In the genomic region with DNA sequence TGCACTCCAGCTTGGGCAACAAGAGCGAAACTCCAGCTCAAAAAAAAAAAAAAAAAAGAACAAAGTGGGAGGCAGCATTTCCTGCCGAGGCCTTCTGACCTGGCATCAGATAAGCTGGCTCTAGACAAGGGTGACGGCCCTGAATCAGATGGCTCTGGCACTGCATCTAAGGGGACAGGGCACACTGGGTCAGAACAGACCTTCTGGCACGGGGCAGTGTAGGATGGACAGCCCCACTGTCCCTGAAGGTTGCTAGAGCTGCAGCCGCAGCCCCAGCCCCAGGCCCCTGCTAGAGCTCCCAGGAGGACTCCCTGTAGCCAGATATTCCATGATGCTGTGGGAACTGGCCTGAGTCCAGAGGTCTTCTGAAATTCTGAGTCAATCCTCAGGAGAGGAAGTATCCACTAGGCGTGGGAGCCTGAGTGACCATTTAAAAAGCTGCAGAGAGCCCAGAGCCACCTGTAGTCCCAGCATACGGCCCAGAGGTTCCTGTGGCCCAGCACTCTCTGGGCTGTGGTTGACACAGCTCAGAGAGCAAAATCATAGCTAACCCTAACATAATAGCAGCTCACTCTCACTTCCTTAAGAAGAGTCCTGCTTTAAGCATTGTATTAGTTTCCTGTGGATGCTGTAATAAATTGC, we compare ENCODE assay signal across 9 cellular contexts.
DNase-seq lines count a peak whose midpoint lies in the region; ATAC-seq, FAIRE-seq and TF ChIP-seq lines count a peak whose summit lies in the region.
"Had no signal": no experiment of that assay in that cellular context is flagged by ENCODE, and none has a peak within 500 bp of the region (broad histone marks: within the 10 kb centered on the region; RNA-seq: fewer than 3 reads in every experiment).

No MANE protein-coding gene starts in this region.

- no peak for TF ChIP-seq POLR2A in K562 (conservative IDR thresholded peaks at IDR 0.05)

- TF ChIP-seq EP300 in K562 (IDR thresholded peaks at IDR 0.05; ENCODE audit: low read length): no peak

- H3K9me3 ChIP-seq in K562 (replicated peaks; ENCODE audit: control insufficient read depth, insufficient read depth, low read depth, low read length) (no peaks in the 10 kb centered on the region), psoas muscle (no peaks in the 10 kb centered on the region)

- H3K36me3 ChIP-seq in K562 (ENCODE audit: control insufficient read depth, insufficient read depth, low read length): no peaks in the 10 kb centered on the region
- H3K36me3 ChIP-seq in psoas muscle (ENCODE audit: insufficient read depth in 1 of 2, low read depth in 1 of 2): no peaks in the 10 kb centered on the region

- DNase-seq in natural killer cell treated with Interleukin-12 subunit alpha and Interleukin-12 subunit beta and Interleukin-15 and Interleukin-18, amount 100 ng/mL, for 72 hours (ENCODE audit: low spot score): no peak
- DNase-seq in natural killer cell (no peak), K562 (ENCODE audit: extremely low read depth in 1 of 4, low spot score in 3 of 4) (peak in 2 of 4 experiments; percentile 35 to 60), psoas muscle (peak; percentile 74 to 81), germinal center (ENCODE audit: low spot score) (no peak), NCI-H446 (lab: John Stamatoyannopoulos, UW) (no peak), H4 (ENCODE audit: low spot score) (no peak)

- no peak overlapping the region for H3K4me3 Mint-ChIP-seq in natural killer cell treated with Interleukin-12 subunit alpha and Interleukin-12 subunit beta and Interleukin-15 and Interleukin-18, amount 100 ng/mL, for 72 hours
- H3K4me3 Mint-ChIP-seq in natural killer cell: no peak overlapping the region

- H3K27me3 Mint-ChIP-seq in natural killer cell treated with Interleukin-12 subunit alpha and Interleukin-12 subunit beta and Interleukin-15 and Interleukin-18, amount 100 ng/mL, for 72 hours: no peaks in the 10 kb centered on the region
- peaks cover 0 to 3% of the 10 kb centered on the region in 2 donors for H3K27me3 Mint-ChIP-seq in natural killer cell (ENCODE audit: low read depth in 2 of 2)

- TF ChIP-seq CTCF in natural killer cell (IDR thresholded peaks at IDR 0.05) (no peak), K562 (IDR thresholded peaks at IDR 0.05 in 2 of 3, conservative IDR thresholded peaks at IDR 0.05 in 1 of 3; ENCODE audit: insufficient read depth in 2 of 3, low read depth in 1 of 3, low read length in 3 of 3) (no peak), psoas muscle (IDR thresholded peaks at IDR 0.05) (no peak)

- no peaks in the 10 kb centered on the region for H4K20me1 ChIP-seq in K562 (replicated peaks; ENCODE audit: control insufficient read depth, insufficient read depth, low read length)

- H3K79me2 ChIP-seq in K562 (ENCODE audit: control insufficient read depth, insufficient read depth, low read length): no peaks in the 10 kb centered on the region

- no peaks in the 10 kb centered on the region for H3K9me3 Mint-ChIP-seq in natural killer cell treated with Interleukin-12 subunit alpha and Interleukin-12 subunit beta and Interleukin-15 and Interleukin-18, amount 100 ng/mL, for 72 hours
- H3K9me3 Mint-ChIP-seq in natural killer cell: no peaks in the 10 kb centered on the region

- no TSS peak for BruUV-seq in K562 (replicated peaks; lab: Mats Ljungman, UMichigan)

- intact Hi-C loops in natural killer cell (cut with micrococcal nuclease) (no loop called here), K562 (cut with micrococcal nuclease) (no loop called here), psoas muscle (cut with DNase I) (no loop called here)

- WGBS in K562 (ENCODE audit: insufficient coverage, low coverage, missing lambda C conversion rate): 38% methylated on average over 6 of the region's 7 CpGs
- 19 to 27% (median 20%) methylated on average over 7 of the region's 7 CpGs for WGBS in psoas muscle, 3 donors

- H3K27me3 ChIP-seq in K562 (ENCODE audit: control insufficient read depth in 2 of 2, insufficient read depth in 2 of 2, low read length in 2 of 2): no peaks in the 10 kb centered on the region
- no peaks in the 10 kb centered on the region for H3K27me3 ChIP-seq in psoas muscle (ENCODE audit: insufficient read depth in 3 of 3, low read length in 2 of 3)

- H3K4me1 Mint-ChIP-seq in natural killer cell treated with Interleukin-12 subunit alpha and Interleukin-12 subunit beta and Interleukin-15 and Interleukin-18, amount 100 ng/mL, for 72 hours (ENCODE audit: low read depth in 2 of 2): peaks cover 0 to 2% of the 10 kb centered on the region in 2 donors
- H3K4me1 Mint-ChIP-seq in natural killer cell: no peaks in the 10 kb centered on the region

- no peak overlapping the region for H3K27ac Mint-ChIP-seq in natural killer cell treated with Interleukin-12 subunit alpha and Interleukin-12 subunit beta and Interleukin-15 and Interleukin-18, amount 100 ng/mL, for 72 hours
- H3K27ac Mint-ChIP-seq in natural killer cell: peak overlapping the region in 1 of 2 donors; percentile 74

- H3K4me3 ChIP-seq in K562 (no peak overlapping the region), psoas muscle (no peak overlapping the region)

- peak; percentile 32 for FAIRE-seq in K562 (lab: Jason Lieb, UNC)

- H3K9ac ChIP-seq in K562 (ENCODE audit: insufficient read depth in 1 of 2, low read depth in 2 of 2, low read length in 2 of 2): peak overlapping the region in 1 of 2 experiments; percentile 84; a peak in 2 of 4 replicates

- TF ChIP-seq RAD21 in K562 (CRISPR knock-in tag; conservative IDR thresholded peaks at IDR 0.05 in 1 of 2, IDR thresholded peaks at IDR 0.05 in 1 of 2): no peak

- H3K4me1 ChIP-seq in K562 (replicated peaks in 1 of 2; ENCODE audit: control insufficient read depth in 2 of 2, insufficient read depth in 2 of 2, low read length in 2 of 2) (peaks cover 25 to 46% of the 10 kb centered on the region in 2 experiments), psoas muscle (peaks cover 8% of the 10 kb centered on the region)

- CTCF ChIA-PET in K562 (lab: Yijun Ruan, JAX; ENCODE audit: low intra/inter-chr PET ratio): interaction anchor here (0.5 kb wide), 1 partner anchor 329 kb away, joined by 4 read pairs; no protein-coding TSS in a partner anchor

- POLR2A ChIA-PET in K562 (lab: Yijun Ruan, JAX): interaction anchor here (0.6 to 1.6 kb wide), 7 partner anchors 10 to 77 kb away, joined by 3 to 4 read pairs (median 3); no protein-coding TSS in a partner anchor

- in situ Hi-C loops in K562 (cut with MboI): no loop called here

- peak overlapping the region; percentile 10; the same call in 1 of the 2 replicates for H3K4me2 ChIP-seq in K562 (ENCODE audit: insufficient read depth, low read length)

- H3K9me1 ChIP-seq in K562 (ENCODE audit: control insufficient read depth, insufficient read depth, low read length): no peaks in the 10 kb centered on the region

- H3K27ac ChIP-seq in K562 (ENCODE audit: extremely low read depth, low read depth, low read length) (peak overlapping the region; percentile 38; the same call in 2 of the 3 replicates), psoas muscle (peak overlapping the region; percentile 46)
- H3K27ac ChIP-seq: C4-2B had no signal

- peak; percentile 33 to 62 for ATAC-seq in natural killer cell treated with Interleukin-12 subunit alpha and Interleukin-12 subunit beta and Interleukin-15 and Interleukin-18, amount 100 ng/mL, for 72 hours
- no peak for ATAC-seq in natural killer cell
- peak; percentile 96 for ATAC-seq in HG03139 (IDR thresholded peaks at IDR 0.05; ENCODE audit: unreplicated experiment)
- ATAC-seq in K562: peak; percentile 25
- ATAC-seq in psoas muscle: peak; percentile 44 to 91 (median 84)

- H3K36me3 Mint-ChIP-seq in natural killer cell treated with Interleukin-12 subunit alpha and Interleukin-12 subunit beta and Interleukin-15 and Interleukin-18, amount 100 ng/mL, for 72 hours: no peaks in the 10 kb centered on the region
- no peaks in the 10 kb centered on the region for H3K36me3 Mint-ChIP-seq in natural killer cell

- H2AFZ ChIP-seq in K562 (ENCODE audit: low read depth, low read length): peak overlapping the region; percentile 92

TF ChIP-seq in K562, 482 proteins besides CTCF, POLR2A, EP300 and RAD21 (continues in another document):
- TF ChIP-seq GABPA (tag; conservative IDR thresholded peaks at IDR 0.05; ENCODE audit: low read depth) (peak; percentile 34; the same call in 1 of the 2 replicates), DMBX1 (CRISPR knock-in tag; IDR thresholded peaks at IDR 0.05; ENCODE audit: borderline replicate concordance) (peak; percentile 77), SMAD4 (CRISPR knock-in tag; conservative IDR thresholded peaks at IDR 0.05) (peak; percentile 88), ELF4 (CRISPR knock-in tag; IDR thresholded peaks at IDR 0.05) (0 out of 2 replicates have a peak, but pooled peaks have one; percentile 67), PHTF2 (CRISPR knock-in tag; IDR thresholded peaks at IDR 0.05) (no peak), ZKSCAN8 (CRISPR knock-in tag; IDR thresholded peaks at IDR 0.05) (no peak), SPI1 (IDR thresholded peaks at IDR 0.05; ENCODE audit: borderline replicate concordance, low read depth, low read length) (peak; percentile 78)
- TF ChIP-seq, protein P1, sequence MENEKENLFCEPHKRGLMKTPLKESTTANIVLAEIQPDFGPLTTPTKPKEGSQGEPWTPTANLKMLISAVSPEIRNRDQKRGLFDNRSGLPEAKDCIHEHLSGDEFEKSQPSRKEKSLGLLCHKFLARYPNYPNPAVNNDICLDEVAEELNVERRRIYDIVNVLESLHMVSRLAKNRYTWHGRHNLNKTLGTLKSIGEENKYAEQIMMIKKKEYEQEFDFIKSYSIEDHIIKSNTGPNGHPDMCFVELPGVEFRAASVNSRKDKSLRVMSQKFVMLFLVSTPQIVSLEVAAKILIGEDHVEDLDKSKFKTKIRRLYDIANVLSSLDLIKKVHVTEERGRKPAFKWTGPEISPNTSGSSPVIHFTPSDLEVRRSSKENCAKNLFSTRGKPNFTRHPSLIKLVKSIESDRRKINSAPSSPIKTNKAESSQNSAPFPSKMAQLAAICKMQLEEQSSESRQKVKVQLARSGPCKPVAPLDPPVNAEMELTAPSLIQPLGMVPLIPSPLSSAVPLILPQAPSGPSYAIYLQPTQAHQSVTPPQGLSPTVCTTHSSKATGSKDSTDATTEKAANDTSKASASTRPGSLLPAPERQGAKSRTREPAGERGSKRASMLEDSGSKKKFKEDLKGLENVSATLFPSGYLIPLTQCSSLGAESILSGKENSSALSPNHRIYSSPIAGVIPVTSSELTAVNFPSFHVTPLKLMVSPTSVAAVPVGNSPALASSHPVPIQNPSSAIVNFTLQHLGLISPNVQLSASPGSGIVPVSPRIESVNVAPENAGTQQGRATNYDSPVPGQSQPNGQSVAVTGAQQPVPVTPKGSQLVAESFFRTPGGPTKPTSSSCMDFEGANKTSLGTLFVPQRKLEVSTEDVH (IDR thresholded peaks at IDR 0.05; ENCODE audit: low read depth, partially characterized antibody): no peak

Comparison
In these comparisons a context has a peak if more than half of its experiments do, and no peak if none do; other contexts are left out.
1. ATAC-seq: peak in natural killer cell treated with Interleukin-12 subunit alpha and Interleukin-12 subunit beta and Interleukin-15 and Interleukin-18, amount 100 ng/mL, for 72 hours (2 of 2), HG03139 (single experiment), K562 (single experiment) and psoas muscle (4 of 4); none in natural killer cell (0 of 3).
2. DNase-seq: peak in psoas muscle (2 of 2); none in natural killer cell treated with Interleukin-12 subunit alpha and Interleukin-12 subunit beta and Interleukin-15 and Interleukin-18, amount 100 ng/mL, for 72 hours (single experiment), natural killer cell (single experiment), germinal center (single experiment), NCI-H446 (0 of 2) and H4 (single experiment).